Comparison of ENCODE assay signal across 35 cellular contexts in genomic region chr5:100252944-100253343, GRCh38.
"Had no signal": no experiment of that assay in that cellular context is flagged by ENCODE, and none has a peak within 500 bp of the region (broad histone marks: within the 10 kb centered on the region; RNA-seq: fewer than 3 reads in every experiment).

No MANE protein-coding gene starts in this region.

- H3K9me3 ChIP-seq: MG63 had no signal

- DNase-seq: Karpas-422, Kasumi-1, KG1, MG63, MM.1S, MV-4-11, NCI-H1048, NCI-H1092, NCI-H1092 treated with DMSO at 0.1 percent for 48 hours, NCI-H1105, NCI-H1105 treated with DMSO at 0.1 percent for 48 hours, NCI-H1417, NCI-H1417 treated with DMSO at 0.1 percent for 48 hours, NCI-H1436, NCI-H1436 treated with DMSO at 0.1 percent for 48 hours, NCI-H146, NCI-H1694, NCI-H1694 treated with DMSO at 0.1 percent for 48 hours, NCI-H187, NCI-H187 treated with DMSO at 0.1 percent for 48 hours, NCI-H1930, NCI-H2029, NCI-H2029 treated with DMSO at 0.1 percent for 48 hours, NCI-H2081, NCI-H2081 treated with DMSO at 0.1 percent for 48 hours, NCI-H2171, NCI-H2171 treated with DMSO at 0.1 percent for 48 hours, NCI-H2227 treated with DMSO at 0.1 percent for 48 hours, NCI-H226, NCI-H345, NCI-H446, NCI-H446 treated with DMSO at 0.1 percent for 48 hours, NCI-H510A, NCI-H510A treated with DMSO at 0.1 percent for 48 hours had no signal

- H3K27ac ChIP-seq: KMS-11 had no signal

- H3K36me3 ChIP-seq: MG63 had no signal

- H3K4me3 ChIP-seq: MG63 had no signal
